1 cellular context compared by ENCODE assay signal in genomic region chr15:31326729-31327673, GRCh38.
TF ChIP-seq lines count a peak whose summit lies in the region.

Gene KLF13, plus strand, starts transcription at chr15:31326835. Its CDS starts 378 bp downstream, at chr15:31327213.

TF ChIP-seq in HepG2, 621 proteins besides CTCF, POLR2A, EP300 and RAD21 (continued from another document):
- TF ChIP-seq, protein P1, sequence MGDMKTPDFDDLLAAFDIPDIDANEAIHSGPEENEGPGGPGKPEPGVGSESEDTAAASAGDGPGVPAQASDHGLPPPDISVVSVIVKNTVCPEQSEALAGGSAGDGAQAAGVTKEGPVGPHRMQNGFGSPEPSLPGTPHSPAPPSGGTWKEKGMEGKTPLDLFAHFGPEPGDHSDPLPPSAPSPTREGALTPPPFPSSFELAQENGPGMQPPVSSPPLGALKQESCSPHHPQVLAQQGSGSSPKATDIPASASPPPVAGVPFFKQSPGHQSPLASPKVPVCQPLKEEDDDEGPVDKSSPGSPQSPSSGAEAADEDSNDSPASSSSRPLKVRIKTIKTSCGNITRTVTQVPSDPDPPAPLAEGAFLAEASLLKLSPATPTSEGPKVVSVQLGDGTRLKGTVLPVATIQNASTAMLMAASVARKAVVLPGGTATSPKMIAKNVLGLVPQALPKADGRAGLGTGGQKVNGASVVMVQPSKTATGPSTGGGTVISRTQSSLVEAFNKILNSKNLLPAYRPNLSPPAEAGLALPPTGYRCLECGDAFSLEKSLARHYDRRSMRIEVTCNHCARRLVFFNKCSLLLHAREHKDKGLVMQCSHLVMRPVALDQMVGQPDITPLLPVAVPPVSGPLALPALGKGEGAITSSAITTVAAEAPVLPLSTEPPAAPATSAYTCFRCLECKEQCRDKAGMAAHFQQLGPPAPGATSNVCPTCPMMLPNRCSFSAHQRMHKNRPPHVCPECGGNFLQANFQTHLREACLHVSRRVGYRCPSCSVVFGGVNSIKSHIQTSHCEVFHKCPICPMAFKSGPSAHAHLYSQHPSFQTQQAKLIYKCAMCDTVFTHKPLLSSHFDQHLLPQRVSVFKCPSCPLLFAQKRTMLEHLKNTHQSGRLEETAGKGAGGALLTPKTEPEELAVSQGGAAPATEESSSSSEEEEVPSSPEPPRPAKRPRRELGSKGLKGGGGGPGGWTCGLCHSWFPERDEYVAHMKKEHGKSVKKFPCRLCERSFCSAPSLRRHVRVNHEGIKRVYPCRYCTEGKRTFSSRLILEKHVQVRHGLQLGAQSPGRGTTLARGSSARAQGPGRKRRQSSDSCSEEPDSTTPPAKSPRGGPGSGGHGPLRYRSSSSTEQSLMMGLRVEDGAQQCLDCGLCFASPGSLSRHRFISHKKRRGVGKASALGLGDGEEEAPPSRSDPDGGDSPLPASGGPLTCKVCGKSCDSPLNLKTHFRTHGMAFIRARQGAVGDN (CRISPR knock-in tag; IDR thresholded peaks at IDR 0.05) = no peak; the same call in 1 of the 2 replicates
- 0 out of 2 replicates have a peak, but pooled peaks have one; percentile 6 for TF ChIP-seq SP4 (CRISPR knock-in tag; IDR thresholded peaks at IDR 0.05)
- no peak for TF ChIP-seq HNRNPK (IDR thresholded peaks at IDR 0.05; ENCODE audit: low read depth, low read length, poor library complexity, severe bottlenecking)
- TF ChIP-seq ZNF563 (CRISPR knock-in tag; IDR thresholded peaks at IDR 0.05) = 0 out of 2 replicates have a peak, but pooled peaks have one; percentile 19
- peak; percentile 28 for TF ChIP-seq RBFOX2 (IDR thresholded peaks at IDR 0.05; ENCODE audit: low read depth, low read length)
- TF ChIP-seq ZNF549 (CRISPR knock-in tag; IDR thresholded peaks at IDR 0.05) = no peak
- TF ChIP-seq ZNF142 (CRISPR knock-in tag; IDR thresholded peaks at IDR 0.05) = 0 out of 2 replicates have a peak, but pooled peaks have one; percentile 11
- 0 out of 2 replicates have a peak, but pooled peaks have one; percentile 11 for TF ChIP-seq KLF12 (CRISPR knock-in tag; IDR thresholded peaks at IDR 0.05; ENCODE audit: borderline replicate concordance)
- peak; percentile 8 for TF ChIP-seq HNRNPLL (IDR thresholded peaks at IDR 0.05; ENCODE audit: low read depth, low read length, poor library complexity, severe bottlenecking)
- peak; percentile 56; the same call in 1 of the 2 replicates for TF ChIP-seq SAP130 (CRISPR knock-in tag; IDR thresholded peaks at IDR 0.05; ENCODE audit: low read depth)
- TF ChIP-seq, protein P2, sequence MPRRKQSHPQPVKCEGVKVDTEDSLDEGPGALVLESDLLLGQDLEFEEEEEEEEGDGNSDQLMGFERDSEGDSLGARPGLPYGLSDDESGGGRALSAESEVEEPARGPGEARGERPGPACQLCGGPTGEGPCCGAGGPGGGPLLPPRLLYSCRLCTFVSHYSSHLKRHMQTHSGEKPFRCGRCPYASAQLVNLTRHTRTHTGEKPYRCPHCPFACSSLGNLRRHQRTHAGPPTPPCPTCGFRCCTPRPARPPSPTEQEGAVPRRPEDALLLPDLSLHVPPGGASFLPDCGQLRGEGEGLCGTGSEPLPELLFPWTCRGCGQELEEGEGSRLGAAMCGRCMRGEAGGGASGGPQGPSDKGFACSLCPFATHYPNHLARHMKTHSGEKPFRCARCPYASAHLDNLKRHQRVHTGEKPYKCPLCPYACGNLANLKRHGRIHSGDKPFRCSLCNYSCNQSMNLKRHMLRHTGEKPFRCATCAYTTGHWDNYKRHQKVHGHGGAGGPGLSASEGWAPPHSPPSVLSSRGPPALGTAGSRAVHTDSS (CRISPR knock-in tag; conservative IDR thresholded peaks at IDR 0.05) = no peak
- TF ChIP-seq ZBTB42 (CRISPR knock-in tag; IDR thresholded peaks at IDR 0.05) = peak; percentile 69; the same call in 1 of the 2 replicates
- no peak for TF ChIP-seq KLF13 (CRISPR knock-in tag; IDR thresholded peaks at IDR 0.05)
- peak; percentile 16; the same call in 1 of the 2 replicates for TF ChIP-seq SKIL (CRISPR knock-in tag; IDR thresholded peaks at IDR 0.05; ENCODE audit: borderline replicate concordance)
- TF ChIP-seq TCF12 (IDR thresholded peaks at IDR 0.05) = no peak
- TF ChIP-seq TCF12 (CRISPR knock-in tag; IDR thresholded peaks at IDR 0.05) = no peak
- TF ChIP-seq SOX13 (IDR thresholded peaks at IDR 0.05) = no peak
- 0 out of 4 replicates have a peak, but pooled peaks of 1 of the 2 experiments have one; percentile 2 for TF ChIP-seq SOX13 (CRISPR knock-in tag; conservative IDR thresholded peaks at IDR 0.05 in 1 of 2, IDR thresholded peaks at IDR 0.05 in 1 of 2)
- no peak for TF ChIP-seq ZNF598 (CRISPR knock-in tag; IDR thresholded peaks at IDR 0.05; ENCODE audit: borderline replicate concordance)
- TF ChIP-seq ZNF441 (CRISPR knock-in tag; IDR thresholded peaks at IDR 0.05; ENCODE audit: borderline replicate concordance) = peak; percentile 0; the same call in 1 of the 2 replicates
- 0 out of 2 replicates have a peak, but pooled peaks have one; percentile 16 for TF ChIP-seq RNF2 (conservative IDR thresholded peaks at IDR 0.05; ENCODE audit: low read depth)
- no peak for TF ChIP-seq HIC2 (CRISPR knock-in tag; IDR thresholded peaks at IDR 0.05; ENCODE audit: low read depth)
- 0 out of 2 replicates have a peak, but pooled peaks have one; percentile 4 for TF ChIP-seq ZNF503 (CRISPR knock-in tag; IDR thresholded peaks at IDR 0.05)
- peak; percentile 23; the same call in 1 of the 2 replicates for TF ChIP-seq HOXA3 (CRISPR knock-in tag; IDR thresholded peaks at IDR 0.05)
- TF ChIP-seq YEATS2 (CRISPR knock-in tag; IDR thresholded peaks at IDR 0.05; ENCODE audit: borderline replicate concordance) = no peak
